ENCODE assay signal across 8 cellular contexts in genomic region chrX:65644621-65645287, GRCh38. TPM values are rescaled to one million over a fixed set of nuclear protein-coding genes. Genes with fewer than 3 reads are reported as not detected.
DNase-seq lines count a peak whose midpoint lies in the region; ATAC-seq and TF ChIP-seq lines count a peak whose summit lies in the region.

No MANE protein-coding gene starts in this region.

- no peak for TF ChIP-seq CTCF in NB4 (IDR thresholded peaks at IDR 0.05; ENCODE audit: low read depth, low read length)
- no peak for TF ChIP-seq CTCF in mesothelial cell of epicardium (IDR thresholded peaks at IDR 0.05; ENCODE audit: unreplicated experiment)

- no peak overlapping the region for H3K4me3 ChIP-seq in NB4 (ENCODE audit: low read depth, low read length)

- no peaks in the 10 kb centered on the region for H3K27me3 Mint-ChIP-seq in mesothelial cell of epicardium (ENCODE audit: low read depth)

- DNase-seq in Ammon's horn (ENCODE audit: low spot score): peak; percentile 73
- peak; percentile 35 for DNase-seq in NB4 (ENCODE audit: low read depth)
- DNase-seq in dedifferentiated amniotic fluid mesenchymal stem cell (ENCODE audit: extremely low spot score): peak; percentile 74
- no peak for DNase-seq in mesothelial cell of epicardium (ENCODE audit: low spot score in 2 of 2, unreplicated experiment in 2 of 2)
- DNase-seq in NCI-H146 (lab: John Stamatoyannopoulos, UW): no peak

- ATAC-seq in HG02642 (IDR thresholded peaks at IDR 0.05; ENCODE audit: poor library complexity, unreplicated experiment) (no peak), GM19455 (IDR thresholded peaks at IDR 0.05; ENCODE audit: unreplicated experiment) (no peak), GM18861 (IDR thresholded peaks at IDR 0.05; ENCODE audit: unreplicated experiment) (no peak)

- H3K4me1 Mint-ChIP-seq in mesothelial cell of epicardium: peaks cover 26% of the 10 kb centered on the region

- H3K9me3 Mint-ChIP-seq in mesothelial cell of epicardium: peaks cover 16% of the 10 kb centered on the region

- no peak overlapping the region for H3K4me3 Mint-ChIP-seq in mesothelial cell of epicardium

- peak overlapping the region; percentile 45 for H3K27ac Mint-ChIP-seq in mesothelial cell of epicardium

- no peak for TF ChIP-seq POLR2A in NB4 (IDR thresholded peaks at IDR 0.05; ENCODE audit: extremely low read depth, insufficient read length)

- H3K36me3 Mint-ChIP-seq in mesothelial cell of epicardium: no peaks in the 10 kb centered on the region

RNA-seq across cellular contexts. Expression of gene MSN, which starts 22.7 kb away (rescaled TPM):
- total RNA-seq in mesothelial cell of epicardium: 87.8 to 91.2 TPM (median 88.4 TPM) in 3 replicates

Comparison
In these comparisons a context has a peak if more than half of its experiments do, and no peak if none do; other contexts are left out.
1. DNase-seq: peak in Ammon's horn (single experiment), NB4 (single experiment) and dedifferentiated amniotic fluid mesenchymal stem cell (single experiment); none in mesothelial cell of epicardium (0 of 2) and NCI-H146 (single experiment).